7 cellular contexts compared by ENCODE assay signal in genomic region chr11:4095509-4096230, GRCh38. TPM values are rescaled to one million over a fixed set of nuclear protein-coding genes. Genes with fewer than 3 reads are reported as not detected.
DNase-seq lines count a peak whose midpoint lies in the region; ATAC-seq and TF ChIP-seq lines count a peak whose summit lies in the region.

No MANE protein-coding gene starts in this region.

- TF ChIP-seq POLR2A in NB4 (IDR thresholded peaks at IDR 0.05; ENCODE audit: extremely low read depth, insufficient read length) (no peak), right lobe of liver (IDR thresholded peaks at IDR 0.05) (no peak), upper lobe of left lung (IDR thresholded peaks at IDR 0.05) (no peak)

- ATAC-seq in right lobe of liver (no peak), upper lobe of left lung (ENCODE audit: low FRiP score in 2 of 2) (no peak), HG02763 (IDR thresholded peaks at IDR 0.05; ENCODE audit: unreplicated experiment) (no peak), GM18873 (IDR thresholded peaks at IDR 0.05; ENCODE audit: low FRiP score, unreplicated experiment) (no peak)

- peaks cover 8% of the 10 kb centered on the region for H3K27me3 Mint-ChIP-seq in brain

- TF ChIP-seq CTCF in GM06990 (IDR thresholded peaks at IDR 0.05; ENCODE audit: insufficient read depth, low read length, poor library complexity, severe bottlenecking) (no peak), NB4 (IDR thresholded peaks at IDR 0.05; ENCODE audit: low read depth, low read length) (no peak), brain (conservative IDR thresholded peaks at IDR 0.05) (no peak), right lobe of liver (IDR thresholded peaks at IDR 0.05) (peak in 1 of 4 donors; percentile 5), upper lobe of left lung (IDR thresholded peaks at IDR 0.05) (peak in 2 of 6 experiments; percentile 4 to 14)

- no peaks in the 10 kb centered on the region for H3K27me3 ChIP-seq in GM06990 (replicated peaks; ENCODE audit: control insufficient read depth, insufficient read depth, low read length)
- H3K27me3 ChIP-seq in right lobe of liver, result no peaks in the 10 kb centered on the region
- no peaks in the 10 kb centered on the region for H3K27me3 ChIP-seq in upper lobe of left lung

- H3K4me3 Mint-ChIP-seq in brain, result peak overlapping the region; percentile 93 to 98 (median 95)

- H3K36me3 Mint-ChIP-seq in brain, result peaks cover under 1% of the 10 kb centered on the region

- H3K4me3 ChIP-seq in GM06990 (replicated peaks; ENCODE audit: low read depth, low read length) (peak overlapping the region; percentile 81), NB4 (ENCODE audit: low read depth, low read length) (peak overlapping the region; percentile 92), right lobe of liver (peak overlapping the region; percentile 72 to 81 (median 80)), upper lobe of left lung (peak overlapping the region; percentile 16 to 94 (median 76))

- H3K36me3 ChIP-seq in GM06990 (ENCODE audit: control insufficient read depth, insufficient read depth, low read length), result peaks cover 4% of the 10 kb centered on the region; the same call in 1 of the 2 replicates
- no peaks in the 10 kb centered on the region for H3K36me3 ChIP-seq in right lobe of liver
- peaks cover 4 to 10% (median 6%) of the 10 kb centered on the region in 4 donors for H3K36me3 ChIP-seq in upper lobe of left lung

- peak overlapping the region in 2 of 3 donors; percentile 76 to 87 for H3K27ac ChIP-seq in right lobe of liver
- peak overlapping the region; percentile 90 to 97 (median 94) for H3K27ac ChIP-seq in upper lobe of left lung

- intact Hi-C loops in right lobe of liver (cut with DNase I), result no loop called here

- peak overlapping the region; percentile 97 to 100 (median 99) for H3K27ac Mint-ChIP-seq in brain

- H3K4me1 ChIP-seq in right lobe of liver (peaks cover 0 to 10% (median 1%) of the 10 kb centered on the region in 4 donors), upper lobe of left lung (peaks cover 12 to 28% (median 16%) of the 10 kb centered on the region in 4 donors)

- DNase-seq in GM06990 (ENCODE audit: extremely low read depth, insufficient read length), result no peak
- DNase-seq in NB4 (ENCODE audit: low read depth), result peak; percentile 46
- no peak for DNase-seq in right lobe of liver
- no peak for DNase-seq in upper lobe of left lung

- no peaks in the 10 kb centered on the region for H3K9me3 Mint-ChIP-seq in brain

- H3K9me3 ChIP-seq in right lobe of liver (no peaks in the 10 kb centered on the region), upper lobe of left lung (no peaks in the 10 kb centered on the region)

- peaks cover 52% of the 10 kb centered on the region for H3K4me1 Mint-ChIP-seq in brain

- WGBS in right lobe of liver (ENCODE audit: insufficient coverage, low coverage, low lambda C conversion rate, missing lambda C conversion rate), result 14% methylated on average over 9 of the region's 10 CpGs
- WGBS in upper lobe of left lung, 2 donors, result 16 to 17% methylated on average over 9 to 10 of the region's 10 CpGs

- TF ChIP-seq EP300 in upper lobe of left lung (IDR thresholded peaks at IDR 0.05), result no peak

RNA-seq across cellular contexts. Expression of gene RRM1, which starts 1.1 kb away (rescaled TPM):
- 77.2 TPM for polyA plus RNA-seq in brain (ENCODE audit: insufficient read depth, low read depth, low replicate concordance)
- total RNA-seq in right lobe of liver, result 10 to 100 TPM; 14.0 to 24.3 (median 16.7) TPM
- 10 to 100 TPM in 5 of 6 donors, 1 to 10 TPM in 1; 9.8 to 30.5 (median 25.4) TPM for total RNA-seq in upper lobe of left lung
